In the genomic region with DNA sequence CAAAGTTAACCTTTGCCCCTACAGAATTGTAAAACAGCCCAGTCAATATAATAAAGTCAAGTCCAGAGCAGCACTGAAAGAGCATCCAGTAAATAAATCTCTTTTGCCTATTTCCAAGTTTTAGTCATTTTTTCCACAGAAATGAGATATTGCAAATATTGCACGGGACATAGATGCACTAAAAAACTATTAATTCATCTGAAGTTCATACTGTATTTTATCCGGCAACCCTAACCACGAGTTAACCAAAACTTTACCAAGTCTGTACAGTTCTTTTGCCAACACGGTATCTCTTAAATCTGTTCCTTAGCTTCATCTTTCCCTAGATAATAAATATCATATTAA, we compare ENCODE assay signal across 11 cellular contexts. TPM values are rescaled to one million over a fixed set of nuclear protein-coding genes. Genes with fewer than 3 reads are reported as not detected.
DNase-seq lines count a peak whose midpoint lies in the region; TF ChIP-seq lines count a peak whose summit lies in the region.
"Had no signal": no experiment of that assay in that cellular context is flagged by ENCODE, and none has a peak within 500 bp of the region (broad histone marks: within the 10 kb centered on the region; RNA-seq: fewer than 3 reads in every experiment).

No MANE protein-coding gene starts in this region.

- H3K9ac ChIP-seq in HUES64 (ENCODE audit: low read depth, low read length), result no peak overlapping the region

- H3K9me3 ChIP-seq in A673 (ENCODE audit: low read depth, low read length, poor library complexity, severe bottlenecking) (no peaks in the 10 kb centered on the region), HUES64 (ENCODE audit: insufficient read depth, low read depth, low read length) (no peaks in the 10 kb centered on the region)
- H3K9me3 ChIP-seq in CD4-positive, alpha-beta memory T cell (ENCODE audit: control insufficient read depth in 1 of 2, low read length in 2 of 2), result no peaks in the 10 kb centered on the region

- H3K27ac Mint-ChIP-seq in CD4-positive, alpha-beta memory T cell, result no peak overlapping the region
- H3K27ac Mint-ChIP-seq: activated naive CD4-positive, alpha-beta T cell treated with anti-CD3 and anti-CD28 coated beads, Interleukin-2, amount 50 U/mL, for 72 hours; activated T-cell treated with anti-CD3 and anti-CD28 coated beads, Interleukin-2, amount 50 U/mL, for 72 hours; neural progenitor cell had no signal

- no peak for TF ChIP-seq CTCF in A673 (conservative IDR thresholded peaks at IDR 0.05; ENCODE audit: low read depth, low read length)
- no peak for TF ChIP-seq CTCF in VCaP (conservative IDR thresholded peaks at IDR 0.05)

- WGBS in HUES64, result 26% methylated on average over 4 of the region's 4 CpGs

- CTCF ChIA-PET in A673 (lab: Charles Lee), result interaction anchor here (0.8 to 1.3 kb wide), 4 partner anchors 37 to 102 kb away, joined by 3 to 6 read pairs (median 4); partner anchors contain the start of gene OSGEPL1
- CTCF ChIA-PET in CD4-positive, alpha-beta memory T cell (lab: Charles Lee; ENCODE audit: partially characterized antibody), result interaction anchor here (0.5 to 11.3 kb wide), 29 partner anchors 10 to 707 kb away, joined by 3 to 171 read pairs (median 4); partner anchors contain the start of genes ANKAR, ORMDL1, OSGEPL1 and PMS1

- H3K27ac ChIP-seq in A673 (ENCODE audit: low read depth, low read length, poor library complexity, severe bottlenecking) (no peak overlapping the region), HUES64 (ENCODE audit: low read depth, low read length) (no peak overlapping the region), VCaP (peak overlapping the region; percentile 79)
- H3K27ac ChIP-seq in CD4-positive, alpha-beta memory T cell (ENCODE audit: low read depth, low read length), result no peak overlapping the region
- H3K27ac ChIP-seq: neural progenitor cell had no signal

- H3K9me3 Mint-ChIP-seq in CD4-positive, alpha-beta memory T cell, result no peaks in the 10 kb centered on the region
- H3K9me3 Mint-ChIP-seq: activated naive CD4-positive, alpha-beta T cell treated with anti-CD3 and anti-CD28 coated beads, Interleukin-2, amount 50 U/mL, for 72 hours; activated T-cell treated with anti-CD3 and anti-CD28 coated beads, Interleukin-2, amount 50 U/mL, for 72 hours; neural progenitor cell had no signal

- BruUV-seq in A673 (replicated peaks; lab: Mats Ljungman, UMichigan), result no TSS peak

- H3K4me3 ChIP-seq in A673 (ENCODE audit: low read depth, low read length, poor library complexity, severe bottlenecking) (peak overlapping the region; percentile 80), HUES64 (ENCODE audit: low read length) (peak overlapping the region; percentile 18; the same call in 1 of the 2 replicates)
- no peak overlapping the region for H3K4me3 ChIP-seq in CD4-positive, alpha-beta memory T cell (ENCODE audit: low read length in 2 of 2)

- intact Hi-C loops in A673 (cut with micrococcal nuclease; ENCODE audit: unreplicated experiment), result loop anchor here (1.0 to 5.0 kb wide), 3 partner anchors 38 to 407 kb away; partner anchors contain the start of gene OSGEPL1
- intact Hi-C loops in CD4-positive, alpha-beta memory T cell (cut with micrococcal nuclease), result loop anchor here (1.0 to 10.0 kb wide), 13 partner anchors 14 to 1354 kb away; partner anchors contain the start of genes ANKAR, ORMDL1, OSGEPL1 and PMS1

- H3K36me3 ChIP-seq in A673 (ENCODE audit: insufficient read depth, low read length, poor library complexity, severe bottlenecking) (peaks cover 2% of the 10 kb centered on the region), HUES64 (ENCODE audit: insufficient read depth, low read length) (peaks cover 22% of the 10 kb centered on the region)
- peaks cover 2% of the 10 kb centered on the region for H3K36me3 ChIP-seq in CD4-positive, alpha-beta memory T cell (ENCODE audit: insufficient read depth, low read length)
- H3K36me3 ChIP-seq: neural progenitor cell had no signal

- no peaks in the 10 kb centered on the region for H3K27me3 Mint-ChIP-seq in CD4-positive, alpha-beta memory T cell

- H3K36me3 Mint-ChIP-seq in CD4-positive, alpha-beta memory T cell, result peaks cover 3 to 13% of the 10 kb centered on the region in 2 donors
- H3K36me3 Mint-ChIP-seq: neural progenitor cell had no signal

- no peak overlapping the region for H3K4me3 Mint-ChIP-seq in CD4-positive, alpha-beta memory T cell
- H3K4me3 Mint-ChIP-seq: activated T-cell treated with anti-CD3 and anti-CD28 coated beads, Interleukin-2, amount 50 U/mL, for 72 hours; neural progenitor cell had no signal

- H3K27me3 ChIP-seq in A673 (replicated peaks; ENCODE audit: insufficient read depth, low read depth, low read length, poor library complexity) (no peaks in the 10 kb centered on the region), HUES64 (ENCODE audit: insufficient read depth, low read length) (no peaks in the 10 kb centered on the region)
- no peaks in the 10 kb centered on the region for H3K27me3 ChIP-seq in CD4-positive, alpha-beta memory T cell (ENCODE audit: insufficient read depth, low read length)
- H3K27me3 ChIP-seq: neural progenitor cell had no signal

- POLR2A ChIA-PET in A673 (lab: Charles Lee; ENCODE audit: low non-redundant PET), result no interaction called here
- POLR2A ChIA-PET in CD4-positive, alpha-beta memory T cell (lab: Charles Lee; ENCODE audit: partially characterized antibody), result interaction anchor here (1.0 to 6.4 kb wide), 11 partner anchors 10 to 123 kb away, joined by 3 to 48 read pairs (median 7); partner anchors contain the start of genes ANKAR, ORMDL1, OSGEPL1 and PMS1

- no peak for DNase-seq in A673 (ENCODE audit: low spot score)
- peak; percentile 34 for DNase-seq in non-pigmented ciliary epithelial cell (ENCODE audit: low read depth)
- no peak for DNase-seq in effector CD8-positive, alpha-beta T cell (lab: John Stamatoyannopoulos, UW)
- DNase-seq in H4 (ENCODE audit: low spot score), result no peak
- DNase-seq in CD4-positive, alpha-beta memory T cell, result no peak
- DNase-seq in activated effector memory CD4-positive, alpha-beta T cell treated with Interleukin-2 at 50 U/mL for 16 hours, result no peak

- peaks cover 9% of the 10 kb centered on the region for H3K4me1 ChIP-seq in A673 (ENCODE audit: insufficient read depth, low read length, poor library complexity, severe bottlenecking)
- no peaks in the 10 kb centered on the region for H3K4me1 ChIP-seq in HUES64 (ENCODE audit: insufficient read depth, low read length)
- H3K4me1 ChIP-seq in CD4-positive, alpha-beta memory T cell (ENCODE audit: insufficient read depth, low read length), result peaks cover 67% of the 10 kb centered on the region

- H3K4me1 Mint-ChIP-seq in CD4-positive, alpha-beta memory T cell, result peaks cover 35 to 56% (median 42%) of the 10 kb centered on the region in 4 donors

RNA-seq across cellular contexts. Expression of gene ASNSD1, which starts 0.5 kb away (rescaled TPM):
- 50.7 and 58.2 TPM in 2 replicates for total RNA-seq in A673 (2021)
- 48.7 TPM for polyA plus RNA-seq in HUES64 (2013, experiment 1 of 2)
- 48.1 TPM for polyA plus RNA-seq in HUES64 (2013, experiment 2 of 2)
- 62.1 and 69.1 TPM in 2 replicates for total RNA-seq in H4 (2014; rRNA removed; shearing (Covaris generic))
- total RNA-seq in CD4-positive, alpha-beta memory T cell, result 10 to 100 TPM; 46.9 to 47.0 TPM
- 10 to 100 TPM; 62.2 to 68.7 TPM for polyA plus RNA-seq in CD4-positive, alpha-beta memory T cell

RNA-seq across cellular contexts. Expression of gene ANKAR, which starts 13.7 kb away (rescaled TPM):
- total RNA-seq in A673 (2021), result 3.5 and 4.5 TPM in 2 replicates
- 1.1 TPM for polyA plus RNA-seq in HUES64 (2013, experiment 1 of 2)
- polyA plus RNA-seq in HUES64 (2013, experiment 2 of 2), result 0.95 TPM
- 0.14 and 1.0 TPM in 2 replicates for total RNA-seq in H4 (2014; rRNA removed; shearing (Covaris generic))
- 10 to 100 TPM; 18.4 to 20.2 TPM for total RNA-seq in CD4-positive, alpha-beta memory T cell
- polyA plus RNA-seq in CD4-positive, alpha-beta memory T cell, result 1 to 10 TPM; 2.8 to 7.0 TPM

Comparison
In these comparisons a context has a peak if more than half of its experiments do, and no peak if none do; other contexts are left out.
1. H3K4me3 ChIP-seq: peak in A673 (single experiment) and HUES64 (single experiment); none in CD4-positive, alpha-beta memory T cell (0 of 2).